In genomic region chr17:77145635-77146632, GRCh38 we compare ENCODE assay signal across 7 cellular contexts. TPM values are rescaled to one million over a fixed set of nuclear protein-coding genes. Genes with fewer than 3 reads are reported as not detected.
DNase-seq lines count a peak whose midpoint lies in the region; ATAC-seq and TF ChIP-seq lines count a peak whose summit lies in the region.

No MANE protein-coding gene starts in this region.

- peak overlapping the region in 1 of 2 donors; percentile 8 for H3K9ac ChIP-seq in colonic mucosa (ENCODE audit: low read depth in 2 of 2, low read length in 2 of 2)

- H3K27ac ChIP-seq in colonic mucosa (peak overlapping the region; percentile 66), tibial nerve (peak overlapping the region; percentile 56 to 95 (median 82))

- TF ChIP-seq EP300 in tibial nerve (IDR thresholded peaks at IDR 0.05) = peak in 1 of 2 donors; percentile 79

- peak overlapping the region; percentile 45 for H3K4me3 ChIP-seq in GM12864 (ENCODE audit: low read depth, low read length)
- no peak overlapping the region for H3K4me3 ChIP-seq in colonic mucosa
- H3K4me3 ChIP-seq in tibial nerve = peak overlapping the region in 2 of 4 donors; percentile 3 to 24

- WGBS in tibial nerve, 2 donors = 18 to 20% methylated on average over 13 of the region's 13 CpGs

- intact Hi-C loops in colonic mucosa (cut with DNase I) = no loop called here

- no peaks in the 10 kb centered on the region for H3K27me3 Mint-ChIP-seq in memory B cell

- no peaks in the 10 kb centered on the region for H3K9me3 Mint-ChIP-seq in memory B cell

- ATAC-seq in memory B cell (ENCODE audit: low read depth) (peak; percentile 28), GM21390 (IDR thresholded peaks at IDR 0.05; ENCODE audit: unreplicated experiment) (no peak), HG03159 (IDR thresholded peaks at IDR 0.05; ENCODE audit: unreplicated experiment) (no peak)

- peaks cover 53% of the 10 kb centered on the region for H3K4me1 Mint-ChIP-seq in memory B cell

- peak overlapping the region; percentile 73 for H3K4me3 Mint-ChIP-seq in memory B cell

- DNase-seq in GM12864 (ENCODE audit: low read depth) (peak; percentile 72), NCI-H526 (lab: John Stamatoyannopoulos, UW) (peak; percentile 80 to 87), colonic mucosa (peak; percentile 52), memory B cell (ENCODE audit: low spot score in 2 of 2) (no peak), tibial nerve (ENCODE audit: low spot score in 2 of 2) (peak; percentile 39 to 68)

- H3K27ac Mint-ChIP-seq in memory B cell = peak overlapping the region; percentile 89

- peaks cover 12% of the 10 kb centered on the region for H3K4me1 ChIP-seq in colonic mucosa
- H3K4me1 ChIP-seq in tibial nerve = peaks cover 5 to 93% (median 38%) of the 10 kb centered on the region in 4 donors

- H3K9me3 ChIP-seq in colonic mucosa = no peaks in the 10 kb centered on the region
- H3K9me3 ChIP-seq in tibial nerve = no peaks in the 10 kb centered on the region

- TF ChIP-seq CTCF in GM12864 (IDR thresholded peaks at IDR 0.05; ENCODE audit: low read depth, low read length, missing control alignments) (no peak), colonic mucosa (IDR thresholded peaks at IDR 0.05) (no peak), tibial nerve (IDR thresholded peaks at IDR 0.05) (peak in 3 of 5 experiments; percentile 23 to 45 (median 34))

- H3K27me3 ChIP-seq in colonic mucosa (no peaks in the 10 kb centered on the region), tibial nerve (no peaks in the 10 kb centered on the region)

- H3K36me3 ChIP-seq in colonic mucosa = no peaks in the 10 kb centered on the region
- H3K36me3 ChIP-seq in tibial nerve = peaks cover 0 to 35% (median 0%) of the 10 kb centered on the region in 3 donors

- peak in 1 of 2 donors; percentile 26 for TF ChIP-seq POLR2A in tibial nerve (IDR thresholded peaks at IDR 0.05)

- H3K36me3 Mint-ChIP-seq in memory B cell = peaks cover 33% of the 10 kb centered on the region

RNA-seq across cellular contexts. Expression of gene SEC14L1, which starts 5.2 kb away (rescaled TPM):
- total RNA-seq in colonic mucosa = 10 to 100 TPM; 31.0 to 38.8 TPM
- 100 to 1,000 TPM in 2 of 4 donors, 10 to 100 TPM in 2; 51.1 to 113 (median 81.7) TPM for total RNA-seq in tibial nerve

Comparison
In these comparisons a context has a peak if more than half of its experiments do, and no peak if none do; other contexts are left out.
1. DNase-seq: peak in GM12864 (single experiment), NCI-H526 (2 of 2), colonic mucosa (single experiment) and tibial nerve (2 of 2); none in memory B cell (0 of 2).
2. CTCF ChIP-seq: peak in tibial nerve (3 of 5); none in GM12864 (single experiment) and colonic mucosa (single experiment).